Comparison of ENCODE assay signal across 8 cellular contexts in the genomic region with DNA sequence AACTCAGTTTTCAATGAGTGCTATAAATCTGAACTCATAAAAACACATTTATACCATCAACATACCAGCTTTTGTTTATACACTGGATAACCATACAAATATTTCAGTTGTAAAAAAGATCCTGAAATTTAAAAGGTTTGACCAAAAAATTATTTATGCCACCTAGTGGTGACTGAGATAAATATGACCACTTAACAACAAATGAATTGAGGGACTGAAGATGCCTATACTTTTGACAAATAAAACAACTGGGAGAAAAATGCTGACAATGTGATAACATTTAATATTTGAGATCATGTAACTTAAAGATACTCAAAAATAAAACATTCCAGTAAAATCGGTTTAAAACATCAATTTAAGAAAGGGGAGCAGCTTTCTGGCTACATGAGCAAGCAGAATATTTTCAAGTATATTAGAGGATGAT. TPM values are rescaled to one million over a fixed set of nuclear protein-coding genes. Genes with fewer than 3 reads are reported as not detected.
DNase-seq lines count a peak whose midpoint lies in the region; ATAC-seq, FAIRE-seq and TF ChIP-seq lines count a peak whose summit lies in the region.

No MANE protein-coding gene starts in this region.

- no peak overlapping the region for H3K27ac ChIP-seq in transverse colon
- no peak overlapping the region for H3K27ac ChIP-seq in ovary

- DNase-seq in CD1c-positive myeloid dendritic cell (ENCODE audit: extremely low spot score) (peak; percentile 64), HFF-Myc (ENCODE audit: extremely low read depth, low read depth) (no peak), hepatic stellate cell (ENCODE audit: low spot score) (peak; percentile 11), transverse colon (no peak), ovary (no peak)
- no peak for DNase-seq in activated CD4-positive, alpha-beta T cell treated with anti-CD3 and anti-CD28 coated beads, Interleukin-2, amount 50 U/mL, for 48 hours

- WGBS in transverse colon (ENCODE audit: low coverage in 1 of 2), 2 donors = 0 to 24% methylated on average over 1 of the region's 1 CpG
- 5 to 8% (median 6%) methylated on average over 1 of the region's 1 CpG for WGBS in ovary, 3 donors

- H3K9me3 ChIP-seq in transverse colon (no peaks in the 10 kb centered on the region), ovary (no peaks in the 10 kb centered on the region)

- TF ChIP-seq CTCF in HFF-Myc (IDR thresholded peaks at IDR 0.05; ENCODE audit: low read depth, low read length, missing control alignments) = peak; percentile 15
- TF ChIP-seq CTCF in transverse colon (IDR thresholded peaks at IDR 0.05) = peak; percentile 48 to 61 (median 58)
- peak in 1 of 3 donors; percentile 14 for TF ChIP-seq CTCF in ovary (IDR thresholded peaks at IDR 0.05)

- TF ChIP-seq POLR2A in transverse colon (IDR thresholded peaks at IDR 0.05) (no peak), ovary (IDR thresholded peaks at IDR 0.05) (no peak)

- TF ChIP-seq EP300 in transverse colon (IDR thresholded peaks at IDR 0.05; ENCODE audit: low read depth) (no peak), ovary (IDR thresholded peaks at IDR 0.05) (no peak)

- H3K36me3 ChIP-seq in transverse colon = peaks cover 0 to 41% (median 13%) of the 10 kb centered on the region in 4 donors
- no peaks in the 10 kb centered on the region for H3K36me3 ChIP-seq in ovary

- no peak for ATAC-seq in GM21526 (IDR thresholded peaks at IDR 0.05; ENCODE audit: low FRiP score, unreplicated experiment)

- no peak overlapping the region for H3K4me3 ChIP-seq in HFF-Myc (replicated peaks; ENCODE audit: low read depth, low read length)
- H3K4me3 ChIP-seq in transverse colon = no peak overlapping the region
- H3K4me3 ChIP-seq in ovary = no peak overlapping the region

- intact Hi-C loops in transverse colon (cut with DNase I; ENCODE audit: low total_unique reads) (no loop called here), ovary (cut with DNase I) (no loop called here)

- peak; percentile 72 for FAIRE-seq in TTC549 (lab: Jason Lieb, UNC)

- H3K27me3 ChIP-seq in transverse colon = no peaks in the 10 kb centered on the region
- no peaks in the 10 kb centered on the region for H3K27me3 ChIP-seq in ovary

- H3K4me1 ChIP-seq in transverse colon (no peaks in the 10 kb centered on the region), ovary (ENCODE audit: insufficient read depth) (no peaks in the 10 kb centered on the region)

- in situ Hi-C loops in transverse colon (cut with MboI; ENCODE audit: low pct_ligation_motif_present in 1 of 4, low pct_unique_long_range_greater_than_20kb in 1 of 4, low sequenced_read_pairs in 3 of 4) = no loop called here

RNA-seq across cellular contexts. Expression of a gene that starts 30.4 kb away (rescaled TPM):
- total RNA-seq in transverse colon (10 to 100 TPM; 24.3 to 82.6 (median 52.8) TPM), ovary (10 to 100 TPM; 28.4 to 52.4 (median 40.7) TPM)
- 10 to 100 TPM; 38.4 to 59.4 TPM for polyA plus RNA-seq in ovary

RNA-seq across cellular contexts. Expression of a gene that starts 30.5 kb away (rescaled TPM):
- 10 to 100 TPM in 3 of 4 donors, under 1 TPM in 1; 0.80 to 49.2 (median 25.4) TPM for total RNA-seq in transverse colon
- total RNA-seq in ovary = 10 to 100 TPM; 24.9 to 41.4 (median 28.2) TPM
- polyA plus RNA-seq in ovary = 10 to 100 TPM; 21.8 to 44.8 TPM

RNA-seq across cellular contexts. Expression of a gene that starts 32.1 kb away (rescaled TPM):
- total RNA-seq in transverse colon (10 to 100 TPM in 1 of 4 donors, under 1 TPM in 1, not detected in 2; 0.82 to 12.9 TPM), ovary (under 1 TPM in 3 of 7 donors, not detected in 4; 0.10 to 0.48 (median 0.17) TPM)
- under 1 TPM; 0.04 to 0.38 TPM for polyA plus RNA-seq in ovary

Comparison
In these comparisons a context has a peak if more than half of its experiments do, and no peak if none do; other contexts are left out.
1. DNase-seq: peak in CD1c-positive myeloid dendritic cell (single experiment) and hepatic stellate cell (single experiment); none in HFF-Myc (single experiment), transverse colon (single experiment), ovary (0 of 5) and activated CD4-positive, alpha-beta T cell treated with anti-CD3 and anti-CD28 coated beads, Interleukin-2, amount 50 U/mL, for 48 hours (0 of 2).